ENCODE assay signal across 8 cellular contexts in the genomic region with DNA sequence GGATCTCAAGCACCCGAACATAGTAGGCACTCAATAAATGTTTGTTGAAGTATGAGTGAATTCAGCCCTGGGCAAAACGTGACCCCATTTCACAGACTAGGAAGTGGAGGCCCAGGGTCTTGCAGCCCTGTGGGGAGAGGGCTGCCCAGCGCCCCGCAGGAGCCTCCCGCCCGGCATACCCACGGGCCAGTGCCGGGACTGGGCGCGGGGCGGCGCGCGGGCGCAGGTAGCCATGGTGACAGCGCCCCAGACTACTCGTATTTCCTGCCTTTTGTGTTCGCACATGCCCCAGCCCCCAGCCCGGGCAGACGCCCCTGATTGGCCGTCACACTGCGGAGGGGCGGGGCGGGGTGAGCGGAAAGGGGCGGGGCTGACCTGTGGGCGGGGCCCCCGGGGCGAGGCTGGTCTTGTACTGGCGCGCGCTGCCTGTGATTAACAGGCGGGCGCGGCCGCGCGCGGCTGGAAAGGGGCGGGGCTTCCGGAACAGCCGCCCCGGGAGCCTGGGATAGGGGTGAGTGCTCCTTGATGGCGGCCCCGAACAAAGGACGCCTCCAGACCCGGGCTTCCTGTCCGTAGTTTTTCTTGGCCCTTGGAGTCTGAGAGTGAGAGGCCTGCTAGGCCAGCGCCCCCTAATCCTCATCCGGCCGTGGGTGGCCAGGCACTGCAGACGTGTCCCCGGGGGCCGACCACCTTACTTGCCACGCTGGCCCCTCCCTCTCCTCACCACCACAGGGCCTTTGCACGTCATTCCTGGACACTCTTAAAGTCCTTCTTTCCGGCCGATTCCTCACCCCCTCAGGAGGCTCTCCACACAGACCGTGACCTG.
A peak's percentile ranks its signal among the peaks of the same experiment; 100 is the strongest.
DNase-seq lines count a peak whose midpoint lies in the region; TF ChIP-seq lines count a peak whose summit lies in the region.

No MANE protein-coding gene starts in this region.

- H4K20me1 ChIP-seq in SK-N-SH (ENCODE audit: insufficient read depth): peaks cover 44% of the 10 kb centered on the region
- H4K20me1 ChIP-seq in osteoblast (ENCODE audit: insufficient read depth, low read length): peaks cover 49% of the 10 kb centered on the region

- TF ChIP-seq CTCF in SK-N-SH (IDR thresholded peaks at IDR 0.05): peak; percentile 25; the same call in 1 of the 2 replicates
- TF ChIP-seq CTCF in glutamatergic neuron (IDR thresholded peaks at IDR 0.05; ENCODE audit: partially characterized antibody, unreplicated experiment): peak; percentile 10
- TF ChIP-seq CTCF in osteoblast (IDR thresholded peaks at IDR 0.05; ENCODE audit: extremely low read depth, low read depth, low read length): no peak
- peak in 2 of 3 experiments; percentile 11 to 29 for TF ChIP-seq CTCF in testis (IDR thresholded peaks at IDR 0.05)

- in situ Hi-C loops in G401 (cut with HindIII; ENCODE audit: low sequenced_read_pairs): no loop called here

- H3K36me3 Mint-ChIP-seq in activated naive CD8-positive, alpha-beta T cell: no peaks in the 10 kb centered on the region
- no peaks in the 10 kb centered on the region for H3K36me3 Mint-ChIP-seq in glutamatergic neuron (ENCODE audit: unreplicated experiment)

- H3K4me1 ChIP-seq in SK-N-SH (ENCODE audit: control insufficient read depth in 1 of 2, insufficient read depth in 2 of 2, low read depth in 1 of 2, low read length in 1 of 2): peaks cover 25 to 77% of the 10 kb centered on the region in 2 experiments
- peaks cover 9% of the 10 kb centered on the region for H3K4me1 ChIP-seq in osteoblast (ENCODE audit: insufficient read depth, low read length)
- H3K4me1 ChIP-seq in testis: peaks cover 16% of the 10 kb centered on the region

- CTCF ChIA-PET in SK-N-SH (lab: Yijun Ruan, JAX): interaction anchor here (1.1 to 5.4 kb wide), 2 partner anchors 12 to 15 kb away, joined by 4 to 29 read pairs; no protein-coding TSS in a partner anchor

- H3K27ac ChIP-seq in SK-N-SH (ENCODE audit: low read depth in 2 of 2, low read length in 1 of 2) (peak overlapping the region; percentile 52 to 83; a peak in 3 of 4 replicates), osteoblast (ENCODE audit: low read depth, low read length) (peak overlapping the region; percentile 84), testis (peak overlapping the region; percentile 69 to 79)

- H2AFZ ChIP-seq in SK-N-SH (ENCODE audit: low read depth): no peak overlapping the region
- peak overlapping the region; percentile 78 for H2AFZ ChIP-seq in osteoblast (ENCODE audit: low read length)

- H3K4me3 Mint-ChIP-seq in activated naive CD8-positive, alpha-beta T cell: peak overlapping the region; percentile 95
- peak overlapping the region; percentile 74 for H3K4me3 Mint-ChIP-seq in glutamatergic neuron (ENCODE audit: unreplicated experiment)

- peaks cover 18% of the 10 kb centered on the region for H3F3A ChIP-seq in SK-N-SH (replicated peaks; ENCODE audit: insufficient read depth)

- H3K4me2 ChIP-seq in SK-N-SH (peak overlapping the region; percentile 52; the same call in 1 of the 2 replicates), osteoblast (ENCODE audit: insufficient read depth, low read length) (peak overlapping the region; percentile 84)

- peaks cover 78% of the 10 kb centered on the region for H3K4me1 Mint-ChIP-seq in activated naive CD8-positive, alpha-beta T cell (ENCODE audit: low read depth)
- H3K4me1 Mint-ChIP-seq in glutamatergic neuron (ENCODE audit: low read depth, unreplicated experiment): peaks cover 52% of the 10 kb centered on the region

- H3K36me3 ChIP-seq in SK-N-SH (replicated peaks in 1 of 2; ENCODE audit: control insufficient read depth in 1 of 2, insufficient read depth in 2 of 2, low read length in 1 of 2): no peaks in the 10 kb centered on the region
- no peaks in the 10 kb centered on the region for H3K36me3 ChIP-seq in osteoblast (ENCODE audit: insufficient read depth, low read length)
- H3K36me3 ChIP-seq in testis (ENCODE audit: low read depth, missing control alignments): no peaks in the 10 kb centered on the region

- TF ChIP-seq EP300 in SK-N-SH (IDR thresholded peaks at IDR 0.05; ENCODE audit: borderline replicate concordance in 1 of 2, low read depth in 1 of 2, low read length in 1 of 2): no peak

- H3K4me3 ChIP-seq in SK-N-SH (ENCODE audit: low read depth in 2 of 2, low read length in 1 of 2) (peak overlapping the region; percentile 19 to 34; a peak in 2 of 4 replicates), osteoblast (ENCODE audit: insufficient read depth, low read length) (peak overlapping the region; percentile 74), testis (peak overlapping the region; percentile 51 to 56)

- H3K9me3 Mint-ChIP-seq in activated naive CD8-positive, alpha-beta T cell (ENCODE audit: low read depth): no peaks in the 10 kb centered on the region
- H3K9me3 Mint-ChIP-seq in glutamatergic neuron (ENCODE audit: unreplicated experiment): peaks cover 16% of the 10 kb centered on the region

- DNase-seq in G401 (ENCODE audit: low spot score): peak; percentile 85
- DNase-seq in GOT3 (lab: John Stamatoyannopoulos, UW): peak; percentile 89
- DNase-seq in LHCN-M2 (ENCODE audit: low read depth): peak; percentile 93
- DNase-seq in SK-N-SH: peak; percentile 94
- peak; percentile 93 for DNase-seq in glutamatergic neuron
- peak; percentile 100 for DNase-seq in osteoblast (ENCODE audit: insufficient read length, low spot score, missing footprints)
- DNase-seq in testis: peak; percentile 98

- no peaks in the 10 kb centered on the region for H3K9me2 ChIP-seq in SK-N-SH

- no peaks in the 10 kb centered on the region for H3K27me3 ChIP-seq in SK-N-SH (ENCODE audit: insufficient read depth)
- H3K27me3 ChIP-seq in osteoblast (ENCODE audit: insufficient read depth, low read length): no peaks in the 10 kb centered on the region
- H3K27me3 ChIP-seq in testis: no peaks in the 10 kb centered on the region

- POLR2A ChIA-PET in SK-N-SH (lab: Yijun Ruan, JAX): no interaction called here

- WGBS in SK-N-SH (ENCODE audit: low lambda C conversion rate): 61% methylated on average over 30 of the region's 59 CpGs
- 4 to 5% methylated on average over 34 to 58 of the region's 59 CpGs for WGBS in testis, 2 donors

- peak; percentile 9 for TF ChIP-seq POLR2A in testis (IDR thresholded peaks at IDR 0.05)

- H3K27ac Mint-ChIP-seq in activated naive CD8-positive, alpha-beta T cell: peak overlapping the region; percentile 98
- H3K27ac Mint-ChIP-seq in glutamatergic neuron (ENCODE audit: unreplicated experiment): peak overlapping the region; percentile 94

- H3K9ac ChIP-seq in SK-N-SH: peak overlapping the region; percentile 15; the same call in 1 of the 2 replicates

- H3K9me3 ChIP-seq in SK-N-SH (no peaks in the 10 kb centered on the region), osteoblast (ENCODE audit: low read depth, low read length) (no peaks in the 10 kb centered on the region), testis (no peaks in the 10 kb centered on the region)

- peaks cover 66% of the 10 kb centered on the region; the same call in 1 of the 2 replicates for H3K79me2 ChIP-seq in SK-N-SH (ENCODE audit: insufficient read depth)
- H3K79me2 ChIP-seq in osteoblast (ENCODE audit: insufficient read depth, low read length): peaks cover 90% of the 10 kb centered on the region

- H3K27me3 Mint-ChIP-seq in activated naive CD8-positive, alpha-beta T cell: no peaks in the 10 kb centered on the region
- peaks cover 17% of the 10 kb centered on the region for H3K27me3 Mint-ChIP-seq in glutamatergic neuron (ENCODE audit: unreplicated experiment)

- intact Hi-C loops in testis (cut with DNase I; ENCODE audit: low total_unique reads): no loop called here

- no peak; the same call in 1 of the 2 replicates for TF ChIP-seq RAD21 in SK-N-SH (IDR thresholded peaks at IDR 0.05; ENCODE audit: low read length)

TF ChIP-seq in SK-N-SH, 30 proteins besides CTCF, POLR2A, EP300 and RAD21:
- TF ChIP-seq, protein P1, sequence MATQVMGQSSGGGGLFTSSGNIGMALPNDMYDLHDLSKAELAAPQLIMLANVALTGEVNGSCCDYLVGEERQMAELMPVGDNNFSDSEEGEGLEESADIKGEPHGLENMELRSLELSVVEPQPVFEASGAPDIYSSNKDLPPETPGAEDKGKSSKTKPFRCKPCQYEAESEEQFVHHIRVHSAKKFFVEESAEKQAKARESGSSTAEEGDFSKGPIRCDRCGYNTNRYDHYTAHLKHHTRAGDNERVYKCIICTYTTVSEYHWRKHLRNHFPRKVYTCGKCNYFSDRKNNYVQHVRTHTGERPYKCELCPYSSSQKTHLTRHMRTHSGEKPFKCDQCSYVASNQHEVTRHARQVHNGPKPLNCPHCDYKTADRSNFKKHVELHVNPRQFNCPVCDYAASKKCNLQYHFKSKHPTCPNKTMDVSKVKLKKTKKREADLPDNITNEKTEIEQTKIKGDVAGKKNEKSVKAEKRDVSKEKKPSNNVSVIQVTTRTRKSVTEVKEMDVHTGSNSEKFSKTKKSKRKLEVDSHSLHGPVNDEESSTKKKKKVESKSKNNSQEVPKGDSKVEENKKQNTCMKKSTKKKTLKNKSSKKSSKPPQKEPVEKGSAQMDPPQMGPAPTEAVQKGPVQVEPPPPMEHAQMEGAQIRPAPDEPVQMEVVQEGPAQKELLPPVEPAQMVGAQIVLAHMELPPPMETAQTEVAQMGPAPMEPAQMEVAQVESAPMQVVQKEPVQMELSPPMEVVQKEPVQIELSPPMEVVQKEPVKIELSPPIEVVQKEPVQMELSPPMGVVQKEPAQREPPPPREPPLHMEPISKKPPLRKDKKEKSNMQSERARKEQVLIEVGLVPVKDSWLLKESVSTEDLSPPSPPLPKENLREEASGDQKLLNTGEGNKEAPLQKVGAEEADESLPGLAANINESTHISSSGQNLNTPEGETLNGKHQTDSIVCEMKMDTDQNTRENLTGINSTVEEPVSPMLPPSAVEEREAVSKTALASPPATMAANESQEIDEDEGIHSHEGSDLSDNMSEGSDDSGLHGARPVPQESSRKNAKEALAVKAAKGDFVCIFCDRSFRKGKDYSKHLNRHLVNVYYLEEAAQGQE (IDR thresholded peaks at IDR 0.05; ENCODE audit: low read depth, low read length): no peak
- no peak for TF ChIP-seq FOSL2 (IDR thresholded peaks at IDR 0.05; ENCODE audit: borderline replicate concordance, low read depth)
- no peak for TF ChIP-seq JUND (IDR thresholded peaks at IDR 0.05)
- TF ChIP-seq MXI1 (IDR thresholded peaks at IDR 0.05; ENCODE audit: low read depth, low read length): peak; percentile 41; the same call in 1 of the 2 replicates
- peak; percentile 27; the same call in 1 of the 2 replicates for TF ChIP-seq RCOR1 (IDR thresholded peaks at IDR 0.05; ENCODE audit: low read length)
- peak; percentile 17; the same call in 1 of the 2 replicates for TF ChIP-seq GATA2 (CRISPR knock-in tag; IDR thresholded peaks at IDR 0.05)
- TF ChIP-seq NRF1 (IDR thresholded peaks at IDR 0.05; ENCODE audit: low read depth, low read length): 0 out of 2 replicates have a peak, but pooled peaks have one; percentile 23
- no peak for TF ChIP-seq GABPA (IDR thresholded peaks at IDR 0.05; ENCODE audit: low read depth)
- peak; percentile 20; the same call in 1 of the 2 replicates for TF ChIP-seq SMC3 (IDR thresholded peaks at IDR 0.05; ENCODE audit: low read depth, low read length)
- TF ChIP-seq TEAD4 (IDR thresholded peaks at IDR 0.05; ENCODE audit: borderline replicate concordance, insufficient read depth): no peak
TF ChIP-seq in SK-N-SH: peak in this region for 5.

Comparison
In these comparisons a context has a peak if more than half of its experiments do, and no peak if none do; other contexts are left out.
1. Peak in every context shown above with its lines: DNase-seq, H3K4me3 ChIP-seq and H3K27ac ChIP-seq.